Comparison of ENCODE assay signal across 1 cellular context in the genomic region with DNA sequence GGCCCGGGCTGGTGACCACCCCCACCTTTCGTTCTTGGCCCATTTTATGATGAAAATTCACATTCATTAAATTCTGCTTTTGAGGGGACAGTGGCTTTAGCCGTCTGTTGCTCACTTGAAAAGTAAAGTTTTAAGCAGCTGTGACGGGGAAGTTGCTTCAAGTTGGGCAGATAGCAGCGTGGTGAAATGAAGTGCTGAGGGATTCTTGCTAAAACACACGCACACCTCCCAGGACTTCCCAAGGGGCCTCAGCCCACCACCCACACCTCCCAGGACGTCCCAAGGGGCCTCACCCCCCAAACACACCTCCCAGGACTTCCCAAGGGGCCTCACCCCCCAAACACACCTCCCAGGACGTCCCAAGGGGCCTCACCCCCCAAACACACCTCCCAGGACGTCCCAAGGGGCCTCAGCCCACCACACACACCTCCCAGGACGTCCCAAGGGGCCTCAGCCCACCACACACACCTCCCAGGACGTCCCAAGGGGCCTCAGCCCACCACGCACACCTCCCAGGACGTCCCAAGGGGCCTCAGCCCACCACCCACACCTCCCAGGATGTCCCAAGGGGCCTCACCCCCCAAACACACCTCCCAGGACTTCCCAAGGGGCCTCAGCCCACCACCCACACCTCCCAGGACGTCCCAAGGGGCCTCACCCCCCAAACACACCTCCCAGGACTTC.
TF ChIP-seq lines count a peak whose summit lies in the region.

No MANE protein-coding gene starts in this region.

TF ChIP-seq in GM12878, 131 proteins besides CTCF, POLR2A, EP300 and RAD21:
- TF ChIP-seq TCF12 (IDR thresholded peaks at IDR 0.05; ENCODE audit: low read depth, low read length) (0 out of 2 replicates have a peak, but pooled peaks have one; percentile 13), MEF2B (IDR thresholded peaks at IDR 0.05; ENCODE audit: partially characterized antibody, poor library complexity, severe bottlenecking) (peak; percentile 88), PAX5 (IDR thresholded peaks at IDR 0.05; ENCODE audit: borderline replicate concordance, low read depth, low read length) (peak; percentile 41; the same call in 1 of the 2 replicates), BCL11A (IDR thresholded peaks at IDR 0.05; ENCODE audit: low read depth, low read length) (0 out of 2 replicates have a peak, but pooled peaks have one; percentile 6)
